In genomic region chr1:223992456-223993246, GRCh38 we compare ENCODE assay signal across 1 cellular context.
TF ChIP-seq lines count a peak whose summit lies in the region.
"Not testable (repeated sequence)": the region's sequence is repeated elsewhere in the genome, so short reads cannot be mapped to it uniquely, and the experiment has no call there.

No MANE protein-coding gene starts in this region.

TF ChIP-seq in K562, 482 proteins besides CTCF, POLR2A, EP300 and RAD21 (continued from another document and continues in another):
- peak; percentile 25; the same call in 1 of the 2 replicates for TF ChIP-seq ARID4B (CRISPR knock-in tag; IDR thresholded peaks at IDR 0.05)
- peak; percentile 39; the same call in 1 of the 2 replicates for TF ChIP-seq NCOA1 (IDR thresholded peaks at IDR 0.05; ENCODE audit: low read depth)
- TF ChIP-seq MNT (conservative IDR thresholded peaks at IDR 0.05), result peak in 1 of 2 experiments; percentile 55; a peak in 2 of 4 replicates
- 0 out of 2 replicates have a peak, but pooled peaks have one; percentile 60 for TF ChIP-seq GTF2E2 (tag; IDR thresholded peaks at IDR 0.05)
- TF ChIP-seq ZFX (CRISPR knock-in tag; IDR thresholded peaks at IDR 0.05), result peak; percentile 74
- peak; percentile 82 for TF ChIP-seq TFAP4 (CRISPR knock-in tag; IDR thresholded peaks at IDR 0.05; ENCODE audit: borderline replicate concordance)
- TF ChIP-seq RFX5 (IDR thresholded peaks at IDR 0.05; ENCODE audit: low read depth, low read length), result 0 out of 2 replicates have a peak, but pooled peaks have one; percentile 26
- peak; percentile 68; the same call in 1 of the 2 replicates for TF ChIP-seq GABPB1 (CRISPR knock-in tag; IDR thresholded peaks at IDR 0.05)
- peak; percentile 45; the same call in 1 of the 2 replicates for TF ChIP-seq PML (IDR thresholded peaks at IDR 0.05; ENCODE audit: low read length)
- peak; percentile 23 for TF ChIP-seq KDM5B (IDR thresholded peaks at IDR 0.05; ENCODE audit: insufficient replicate concordance, low read depth, low read length)
- TF ChIP-seq MAX (CRISPR knock-in tag; IDR thresholded peaks at IDR 0.05), result peak; percentile 33; the same call in 1 of the 2 replicates
- peak; percentile 67 for TF ChIP-seq POLR2B (IDR thresholded peaks at IDR 0.05; ENCODE audit: low read depth, partially characterized antibody)
- TF ChIP-seq AFF4 (CRISPR knock-in tag; IDR thresholded peaks at IDR 0.05), result peak; percentile 60; the same call in 1 of the 2 replicates
- TF ChIP-seq C11orf30 (IDR thresholded peaks at IDR 0.05; ENCODE audit: low read depth), result peak; percentile 90
- peak in 1 of 2 experiments; percentile 87; a peak in 2 of 4 replicates for TF ChIP-seq ZNF639 (CRISPR knock-in tag; conservative IDR thresholded peaks at IDR 0.05 in 1 of 2, IDR thresholded peaks at IDR 0.05 in 1 of 2)
- TF ChIP-seq NR2C2 (CRISPR knock-in tag; IDR thresholded peaks at IDR 0.05); JUN (CRISPR knock-in tag; IDR thresholded peaks at IDR 0.05; ENCODE audit: borderline replicate concordance): not testable (repeated sequence)
- peak; percentile 25; the same call in 1 of the 2 replicates for TF ChIP-seq NR2C2 (tag; IDR thresholded peaks at IDR 0.05)
- peak; percentile 93 for TF ChIP-seq MTA1 (IDR thresholded peaks at IDR 0.05; ENCODE audit: borderline replicate concordance)
- TF ChIP-seq PHF20 (IDR thresholded peaks at IDR 0.05; ENCODE audit: partially characterized antibody), result peak; percentile 51
- peak; percentile 81 for TF ChIP-seq RBFOX2 (IDR thresholded peaks at IDR 0.05; ENCODE audit: low read depth, low read length)
- peak; percentile 74 for TF ChIP-seq CXXC5 (CRISPR knock-in tag; IDR thresholded peaks at IDR 0.05)
- peak; percentile 56; the same call in 1 of the 2 replicates for TF ChIP-seq POLR2H (tag; IDR thresholded peaks at IDR 0.05; ENCODE audit: low read depth)
- TF ChIP-seq VEZF1 (CRISPR knock-in tag; IDR thresholded peaks at IDR 0.05), result peak; percentile 70
- 0 out of 2 replicates have a peak, but pooled peaks have one; percentile 45 for TF ChIP-seq KAT7 (CRISPR knock-in tag; IDR thresholded peaks at IDR 0.05; ENCODE audit: borderline replicate concordance)
- peak; percentile 38 for TF ChIP-seq CCNT2 (IDR thresholded peaks at IDR 0.05; ENCODE audit: borderline replicate concordance, extremely low read depth, insufficient read length, low read depth, low read length)
- peak; percentile 41; the same call in 1 of the 2 replicates for TF ChIP-seq USF1 (CRISPR knock-in tag; IDR thresholded peaks at IDR 0.05)
- TF ChIP-seq POLR2AphosphoS5 (IDR thresholded peaks at IDR 0.05; ENCODE audit: control insufficient read depth, insufficient read depth, low read depth, low read length), result peak; percentile 82
- TF ChIP-seq ZNF316 (IDR thresholded peaks at IDR 0.05), result peak; percentile 85
- TF ChIP-seq SRF (CRISPR knock-in tag; IDR thresholded peaks at IDR 0.05), result peak in 1 of 2 experiments; percentile 56; a peak in 1 of 4 replicates
- TF ChIP-seq JUND (IDR thresholded peaks at IDR 0.05; ENCODE audit: borderline replicate concordance, low read depth, low read length), result peak; percentile 79
- TF ChIP-seq JUND (tag; IDR thresholded peaks at IDR 0.05; ENCODE audit: borderline replicate concordance, low read depth, low read length), result peak; percentile 12; the same call in 1 of the 3 replicates
- TF ChIP-seq ZBTB12 (CRISPR knock-in tag; IDR thresholded peaks at IDR 0.05), result peak; percentile 88
- peak in 1 of 2 experiments; percentile 60; a peak in 2 of 4 replicates for TF ChIP-seq MAZ (CRISPR knock-in tag; conservative IDR thresholded peaks at IDR 0.05 in 1 of 2, IDR thresholded peaks at IDR 0.05 in 1 of 2)
- TF ChIP-seq KHSRP (IDR thresholded peaks at IDR 0.05), result peak; percentile 69
- TF ChIP-seq TAF1 (IDR thresholded peaks at IDR 0.05; ENCODE audit: control insufficient read depth, extremely low read depth, insufficient read depth, low read length, severe bottlenecking), result peak; percentile 51
- peak; percentile 80 for TF ChIP-seq HCFC1 (IDR thresholded peaks at IDR 0.05; ENCODE audit: low read depth, low read length)
- TF ChIP-seq BRD4 (IDR thresholded peaks at IDR 0.05), result 0 out of 2 replicates have a peak, but pooled peaks have one; percentile 33
- TF ChIP-seq NRF1 (conservative IDR thresholded peaks at IDR 0.05 in 1 of 2, IDR thresholded peaks at IDR 0.05 in 1 of 2), result peak; percentile 82 to 85
- peak; percentile 35 for TF ChIP-seq TBP (optimal IDR thresholded peaks at IDR 0.05; ENCODE audit: low read depth, low read length)
- TF ChIP-seq MTA3 (IDR thresholded peaks at IDR 0.05; ENCODE audit: borderline replicate concordance), result 0 out of 2 replicates have a peak, but pooled peaks have one; percentile 79
- TF ChIP-seq ZBTB7A (IDR thresholded peaks at IDR 0.05; ENCODE audit: borderline replicate concordance, control insufficient read depth, low read depth, low read length), result 0 out of 2 replicates have a peak, but pooled peaks have one; percentile 6
- peak; percentile 66 for TF ChIP-seq RBBP5 (IDR thresholded peaks at IDR 0.05; ENCODE audit: borderline replicate concordance, insufficient read depth, low read length, poor library complexity, severe bottlenecking)
- peak in 1 of 2 experiments; percentile 47; a peak in 1 of 4 replicates for TF ChIP-seq CSDE1 (IDR thresholded peaks at IDR 0.05)
- peak; percentile 49; the same call in 1 of the 2 replicates for TF ChIP-seq JUN (IDR thresholded peaks at IDR 0.05; ENCODE audit: borderline replicate concordance, low read depth, low read length)
- TF ChIP-seq CGGBP1 (CRISPR knock-in tag; IDR thresholded peaks at IDR 0.05), result 0 out of 2 replicates have a peak, but pooled peaks have one; percentile 52
- peak; percentile 38; the same call in 1 of the 2 replicates for TF ChIP-seq MAFK (IDR thresholded peaks at IDR 0.05; ENCODE audit: low read length)
- 0 out of 3 replicates have a peak, but pooled peaks of 1 of the 2 experiments have one; percentile 24 for TF ChIP-seq CBX3 (IDR thresholded peaks at IDR 0.05; ENCODE audit: borderline replicate concordance in 1 of 2, low read length in 2 of 2)
